8 cellular contexts compared by ENCODE assay signal in the genomic region with DNA sequence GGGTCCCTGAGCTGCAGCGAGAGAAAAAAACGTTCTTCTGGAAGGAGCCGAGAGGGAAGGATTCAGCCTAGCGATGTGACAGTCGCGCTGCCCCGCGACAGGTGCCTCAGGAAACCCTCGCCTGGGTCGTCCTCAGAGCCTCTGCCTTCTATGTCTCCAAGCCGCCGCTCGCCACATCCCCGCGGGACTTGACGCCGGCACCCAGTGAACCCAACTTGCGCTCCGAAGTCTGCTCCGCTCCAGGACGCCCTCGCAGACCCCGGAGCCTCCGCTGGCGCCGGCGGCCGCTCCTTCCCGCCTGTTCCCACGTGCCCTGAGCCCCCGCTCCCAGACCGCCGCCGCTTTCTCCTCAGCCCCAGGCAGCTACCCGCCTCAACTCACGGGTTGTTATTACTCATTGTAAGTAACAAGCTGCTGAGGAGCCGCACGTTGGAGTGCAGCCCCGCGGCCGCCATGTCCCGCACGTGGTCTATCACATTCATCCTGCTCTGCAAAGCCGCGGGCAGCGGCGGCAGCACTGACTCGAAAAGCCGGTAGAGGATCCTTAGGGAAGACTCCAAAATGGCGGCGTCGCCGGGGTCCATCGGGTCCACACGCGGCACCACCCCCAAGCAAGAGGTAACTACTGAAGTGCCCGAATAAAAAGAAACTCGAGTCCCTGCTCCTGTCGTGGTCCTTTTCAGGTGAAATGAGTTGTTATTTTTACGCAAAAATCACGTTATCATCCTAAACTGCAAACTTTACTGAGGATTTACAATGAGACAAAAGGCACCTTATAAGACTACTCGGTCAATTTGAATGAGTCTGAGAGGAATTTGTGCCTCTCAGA. TPM values are rescaled to one million over a fixed set of nuclear protein-coding genes. Genes with fewer than 3 reads are reported as not detected.
DNase-seq lines count a peak whose midpoint lies in the region; ATAC-seq and TF ChIP-seq lines count a peak whose summit lies in the region.

ANAPC7 (minus strand) TSS at position 563 of the 829 bp plus-strand sequence; CDS start at position 482, 81 bp downstream.

- DNase-seq in NCI-H2227 (lab: John Stamatoyannopoulos, UW; ENCODE audit: unreplicated experiment) (peak; percentile 96), WERI-Rb-1 (peak; percentile 92), breast epithelium (ENCODE audit: low spot score in 2 of 2) (peak; percentile 86 to 90), iPS-NIHi11 (ENCODE audit: low spot score) (peak; percentile 98)

- H3K9me3 ChIP-seq in WERI-Rb-1 (ENCODE audit: severe bottlenecking) (no peaks in the 10 kb centered on the region), breast epithelium (no peaks in the 10 kb centered on the region)

- H3K27ac ChIP-seq in WERI-Rb-1 (peak within 1 kb of the TSS; percentile 97), breast epithelium (peak within 1 kb of the TSS; percentile 92 to 94), skin epidermis (peak within 1 kb of the TSS; percentile 71 to 99 (median 94))

- H3K4me3 ChIP-seq in WERI-Rb-1 (ENCODE audit: low read depth, low read length) (peak within 1 kb of the TSS; percentile 83), breast epithelium (peak within 1 kb of the TSS; percentile 83 to 95 (median 95)), skin epidermis (peak within 1 kb of the TSS; percentile 60 to 100 (median 94))

- H3K27me3 ChIP-seq in WERI-Rb-1 (ENCODE audit: insufficient read depth, low read depth, severe bottlenecking) (no peaks in the 10 kb centered on the region), breast epithelium (no peaks in the 10 kb centered on the region)

- H3K36me3 ChIP-seq in WERI-Rb-1: peaks cover 39% of the 10 kb centered on the region
- H3K36me3 ChIP-seq in breast epithelium: no peaks in the 10 kb centered on the region

- intact Hi-C loops in breast epithelium (cut with DNase I; ENCODE audit: low total_unique reads): no loop called here

- peak; percentile 78 for ATAC-seq in GM18502 (IDR thresholded peaks at IDR 0.05; ENCODE audit: poor library complexity, unreplicated experiment)
- peak; percentile 67 for ATAC-seq in HG03108 (IDR thresholded peaks at IDR 0.05; ENCODE audit: unreplicated experiment)
- ATAC-seq in GM18520 (IDR thresholded peaks at IDR 0.05; ENCODE audit: unreplicated experiment): no peak

- no peaks in the 10 kb centered on the region for H3K4me1 ChIP-seq in breast epithelium

- no peak for TF ChIP-seq POLR2A in breast epithelium (IDR thresholded peaks at IDR 0.05)

- TF ChIP-seq CTCF in WERI-Rb-1 (IDR thresholded peaks at IDR 0.05; ENCODE audit: low read depth, low read length): no peak
- peak in 1 of 3 donors; percentile 31 for TF ChIP-seq CTCF in breast epithelium (IDR thresholded peaks at IDR 0.05)

RNA-seq across cellular contexts. Expression of gene ANAPC7, which starts in this region (rescaled TPM):
- 10 to 100 TPM; 29.4 to 56.2 (median 43.3) TPM for total RNA-seq in breast epithelium
